20 cellular contexts compared by ENCODE assay signal in genomic region chr3:64002248-64002647, GRCh38. TPM values are rescaled to one million over a fixed set of nuclear protein-coding genes. Genes with fewer than 3 reads are reported as not detected.
DNase-seq lines count a peak whose midpoint lies in the region; ATAC-seq, FAIRE-seq and TF ChIP-seq lines count a peak whose summit lies in the region.
"Had no signal": no experiment of that assay in that cellular context is flagged by ENCODE, and none has a peak within 500 bp of the region (broad histone marks: within the 10 kb centered on the region; RNA-seq: fewer than 3 reads in every experiment).

No MANE protein-coding gene starts in this region.

- H3K4me3 Mint-ChIP-seq in activated naive CD4-positive, alpha-beta T cell treated with anti-CD3 and anti-CD28 coated beads for 36 hours: no peak overlapping the region
- H3K4me3 Mint-ChIP-seq in activated naive CD4-positive, alpha-beta T cell treated with anti-CD3 and anti-CD28 coated beads, Interleukin-2, amount 10 ng/mL, durations not matched to agents 7 days and 5 days: no peak overlapping the region
- H3K4me3 Mint-ChIP-seq in T-cell (no peak overlapping the region), astrocyte (ENCODE audit: unreplicated experiment) (no peak overlapping the region)
- no peak overlapping the region for H3K4me3 Mint-ChIP-seq in stimulated activated effector memory CD8-positive, alpha-beta T cell treated with anti-CD3 and anti-CD28 coated beads, Interleukin-12 subunit alpha, Interleukin-12 subunit beta, amount 100 ng/mL, for 72 hours
- H3K4me3 Mint-ChIP-seq: HFFc6 had no signal

- DNase-seq in activated naive CD4-positive, alpha-beta T cell treated with anti-CD3 and anti-CD28 coated beads for 36 hours: no peak
- no peak for DNase-seq in activated naive CD4-positive, alpha-beta T cell treated with anti-CD3 and anti-CD28 coated beads, Interleukin-2, amount 10 ng/mL, durations not matched to agents 7 days and 5 days
- no peak for DNase-seq in T-cell
- no peak for DNase-seq in astrocyte (ENCODE audit: low read depth)
- DNase-seq in stimulated activated effector memory CD8-positive, alpha-beta T cell treated with anti-CD3 and anti-CD28 coated beads, Interleukin-12 subunit alpha, Interleukin-12 subunit beta, amount 100 ng/mL, for 72 hours (ENCODE audit: low spot score in 2 of 2): no peak
- no peak for DNase-seq in stimulated activated CD4-positive, alpha-beta T cell treated with anti-CD3 and anti-CD28 coated beads, Interleukin-2, amount 100 ng/mL, for 24 hours
- DNase-seq: DMS79, H7, HFFc6, NCI-H1417, NCI-H187, NCI-H226, NCI-H524, PC-3, RPMI8226, SHP77 treated with DMSO at 0.1 percent for 48 hours had no signal

- no peak for FAIRE-seq in astrocyte (lab: Jason Lieb, UNC)
- FAIRE-seq: A549 had no signal

- peaks cover 37% of the 10 kb centered on the region for H3K36me3 ChIP-seq in astrocyte (ENCODE audit: insufficient read depth, low read length)

- no peaks in the 10 kb centered on the region for H3K4me1 ChIP-seq in astrocyte (ENCODE audit: insufficient read depth, low read length)
- H3K4me1 ChIP-seq: A549 had no signal

- H3K9me3 Mint-ChIP-seq in activated naive CD4-positive, alpha-beta T cell treated with anti-CD3 and anti-CD28 coated beads for 36 hours: no peaks in the 10 kb centered on the region
- H3K9me3 Mint-ChIP-seq in activated naive CD4-positive, alpha-beta T cell treated with anti-CD3 and anti-CD28 coated beads, Interleukin-2, amount 10 ng/mL, durations not matched to agents 7 days and 5 days: no peaks in the 10 kb centered on the region
- no peaks in the 10 kb centered on the region for H3K9me3 Mint-ChIP-seq in T-cell
- no peaks in the 10 kb centered on the region for H3K9me3 Mint-ChIP-seq in astrocyte (ENCODE audit: unreplicated experiment)
- H3K9me3 Mint-ChIP-seq in stimulated activated effector memory CD8-positive, alpha-beta T cell treated with anti-CD3 and anti-CD28 coated beads, Interleukin-12 subunit alpha, Interleukin-12 subunit beta, amount 100 ng/mL, for 72 hours: no peaks in the 10 kb centered on the region
- H3K9me3 Mint-ChIP-seq: HFFc6 had no signal

- H3K27ac ChIP-seq in astrocyte (ENCODE audit: low read depth, low read length): no peak overlapping the region
- H3K27ac ChIP-seq: A549, HL-60, KMS-11 had no signal

- no peak overlapping the region for H3K9ac ChIP-seq in astrocyte (ENCODE audit: low read length)
- H3K9ac ChIP-seq: KMS-11 had no signal

- CTCF ChIA-PET in activated naive CD4-positive, alpha-beta T cell treated with anti-CD3 and anti-CD28 coated beads for 36 hours (lab: Charles Lee): interaction anchor here (1.3 to 1.9 kb wide), 2 partner anchors 8 to 41 kb away, joined by 3 to 13 read pairs; no protein-coding TSS in a partner anchor
- CTCF ChIA-PET in activated naive CD4-positive, alpha-beta T cell treated with anti-CD3 and anti-CD28 coated beads, Interleukin-2, amount 10 ng/mL, durations not matched to agents 7 days and 5 days (lab: Charles Lee): no interaction called here
- CTCF ChIA-PET in T-cell (lab: Charles Lee): interaction anchor here in 1 of 2 donors (2.0 kb wide), 1 partner anchor 21 kb away, joined by 6 read pairs; the partner anchor contains the start of gene PSMD6

- H3K4me1 Mint-ChIP-seq in activated naive CD4-positive, alpha-beta T cell treated with anti-CD3 and anti-CD28 coated beads for 36 hours (ENCODE audit: low read depth): peaks cover 7% of the 10 kb centered on the region
- H3K4me1 Mint-ChIP-seq in activated naive CD4-positive, alpha-beta T cell treated with anti-CD3 and anti-CD28 coated beads, Interleukin-2, amount 10 ng/mL, durations not matched to agents 7 days and 5 days: no peaks in the 10 kb centered on the region
- peaks cover 22 to 29% (median 27%) of the 10 kb centered on the region in 3 donors for H3K4me1 Mint-ChIP-seq in T-cell
- H3K4me1 Mint-ChIP-seq in astrocyte (ENCODE audit: low read depth, unreplicated experiment): peaks cover 6% of the 10 kb centered on the region
- H3K4me1 Mint-ChIP-seq in stimulated activated effector memory CD8-positive, alpha-beta T cell treated with anti-CD3 and anti-CD28 coated beads, Interleukin-12 subunit alpha, Interleukin-12 subunit beta, amount 100 ng/mL, for 72 hours: no peaks in the 10 kb centered on the region

- H3K27ac Mint-ChIP-seq in activated naive CD4-positive, alpha-beta T cell treated with anti-CD3 and anti-CD28 coated beads for 36 hours: peak overlapping the region; percentile 69
- no peak overlapping the region for H3K27ac Mint-ChIP-seq in activated naive CD4-positive, alpha-beta T cell treated with anti-CD3 and anti-CD28 coated beads, Interleukin-2, amount 10 ng/mL, durations not matched to agents 7 days and 5 days
- H3K27ac Mint-ChIP-seq in T-cell (peak overlapping the region; percentile 50 to 80), astrocyte (ENCODE audit: unreplicated experiment) (peak overlapping the region; percentile 44)
- H3K27ac Mint-ChIP-seq in stimulated activated effector memory CD8-positive, alpha-beta T cell treated with anti-CD3 and anti-CD28 coated beads, Interleukin-12 subunit alpha, Interleukin-12 subunit beta, amount 100 ng/mL, for 72 hours: peak overlapping the region; percentile 10
- H3K27ac Mint-ChIP-seq: HFFc6 had no signal

- no peaks in the 10 kb centered on the region for H3K9me3 ChIP-seq in astrocyte (ENCODE audit: insufficient read depth, low read depth, low read length)
- H3K9me3 ChIP-seq: A549 had no signal

- H3K27me3 Mint-ChIP-seq in activated naive CD4-positive, alpha-beta T cell treated with anti-CD3 and anti-CD28 coated beads for 36 hours (ENCODE audit: low read depth): no peaks in the 10 kb centered on the region
- no peaks in the 10 kb centered on the region for H3K27me3 Mint-ChIP-seq in activated naive CD4-positive, alpha-beta T cell treated with anti-CD3 and anti-CD28 coated beads, Interleukin-2, amount 10 ng/mL, durations not matched to agents 7 days and 5 days
- H3K27me3 Mint-ChIP-seq in T-cell: no peaks in the 10 kb centered on the region
- H3K27me3 Mint-ChIP-seq in astrocyte (ENCODE audit: low read depth, unreplicated experiment): no peaks in the 10 kb centered on the region

- peaks cover 26% of the 10 kb centered on the region for H3K36me3 Mint-ChIP-seq in activated naive CD4-positive, alpha-beta T cell treated with anti-CD3 and anti-CD28 coated beads for 36 hours (ENCODE audit: low read depth)
- H3K36me3 Mint-ChIP-seq in activated naive CD4-positive, alpha-beta T cell treated with anti-CD3 and anti-CD28 coated beads, Interleukin-2, amount 10 ng/mL, durations not matched to agents 7 days and 5 days: peaks cover 48% of the 10 kb centered on the region
- H3K36me3 Mint-ChIP-seq in T-cell: peaks cover 45% of the 10 kb centered on the region
- H3K36me3 Mint-ChIP-seq in astrocyte (ENCODE audit: low read depth, unreplicated experiment): peaks cover 13% of the 10 kb centered on the region
- H3K36me3 Mint-ChIP-seq in stimulated activated effector memory CD8-positive, alpha-beta T cell treated with anti-CD3 and anti-CD28 coated beads, Interleukin-12 subunit alpha, Interleukin-12 subunit beta, amount 100 ng/mL, for 72 hours: no peaks in the 10 kb centered on the region

- H3K4me3 ChIP-seq in astrocyte (ENCODE audit: insufficient read depth, low read depth, low read length): no peak overlapping the region
- H3K4me3 ChIP-seq: A549 had no signal

- H2AFZ ChIP-seq in astrocyte (ENCODE audit: low read depth, low read length): no peak overlapping the region

- POLR2A ChIA-PET in T-cell (lab: Charles Lee): no interaction called here

- no peaks in the 10 kb centered on the region for H3K79me2 ChIP-seq in astrocyte (ENCODE audit: insufficient read depth, low read length)

- ATAC-seq in T-cell (replicated peaks in 1 of 4): no peak
- ATAC-seq in stimulated activated effector memory CD8-positive, alpha-beta T cell treated with anti-CD3 and anti-CD28 coated beads, Interleukin-12 subunit alpha, Interleukin-12 subunit beta, amount 100 ng/mL, for 72 hours: no peak
- ATAC-seq in GM19035 (IDR thresholded peaks at IDR 0.05; ENCODE audit: unreplicated experiment): no peak
- ATAC-seq: A549, PC-3 had no signal

- H3K4me2 ChIP-seq in astrocyte (ENCODE audit: low read length): no peak overlapping the region
- H3K4me2 ChIP-seq: A549, KMS-11 had no signal

- no peaks in the 10 kb centered on the region for H3K27me3 ChIP-seq in astrocyte (ENCODE audit: insufficient read depth, low read length)

- peaks cover 21% of the 10 kb centered on the region for H4K20me1 ChIP-seq in astrocyte (ENCODE audit: insufficient read depth, low read length)

- intact Hi-C loops in activated naive CD4-positive, alpha-beta T cell treated with anti-CD3 and anti-CD28 coated beads for 36 hours (cut with micrococcal nuclease): no loop called here

- no peak for TF ChIP-seq CTCF in astrocyte (IDR thresholded peaks at IDR 0.05; ENCODE audit: insufficient read depth, low read depth, low read length)

RNA-seq across cellular contexts. Expression of gene PSMD6, which starts 21.0 kb away (rescaled TPM):
- total RNA-seq in activated naive CD4-positive, alpha-beta T cell treated with anti-CD3 and anti-CD28 coated beads for 36 hours: 100 to 1,000 TPM; 101 to 103 TPM
- total RNA-seq in T-cell (10 to 100 TPM; 60.2 to 95.4 (median 73.2) TPM), astrocyte (88.7 and 89.7 TPM in 2 replicates)
